ENCODE assay signal across 32 cellular contexts in the genomic region with DNA sequence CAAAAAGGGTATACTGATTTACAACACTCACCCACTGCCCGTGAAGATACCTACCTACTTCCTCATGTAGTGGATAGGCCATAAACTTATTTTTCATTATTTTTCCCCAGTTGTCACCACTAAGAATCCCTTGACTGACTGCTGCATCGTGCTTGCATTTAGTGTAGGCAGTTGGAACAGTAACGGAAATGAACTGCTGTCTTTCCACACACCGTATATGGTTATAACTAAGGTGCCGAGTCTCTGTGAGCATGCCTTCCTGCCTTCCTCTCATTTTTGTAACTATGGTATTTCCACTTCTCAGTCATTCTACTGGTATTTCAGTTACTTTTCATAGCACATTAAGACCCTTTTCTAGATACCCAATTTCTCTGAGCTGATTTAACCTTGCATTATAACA. TPM values are rescaled to one million over a fixed set of nuclear protein-coding genes. Genes with fewer than 3 reads are reported as not detected.
"Had no signal": no experiment of that assay in that cellular context is flagged by ENCODE, and none has a peak within 500 bp of the region (broad histone marks: within the 10 kb centered on the region; RNA-seq: fewer than 3 reads in every experiment).

No MANE protein-coding gene starts in this region.

- H3K36me3 ChIP-seq: esophagus squamous epithelium, gastrocnemius medialis, heart right ventricle, left lung, lower lobe of right lung had no signal

- H3K4me1 Mint-ChIP-seq: endodermal cell, mesothelial cell of epicardium, naive B cell had no signal

- DNase-seq: cortex of kidney; effector CD8-positive, alpha-beta T cell; effector memory CD8-positive, alpha-beta T cell; endodermal cell; erythroblast; esophagus squamous epithelium; foreskin fibroblast; foreskin melanocyte; gastrocnemius medialis; glutamatergic neuron; heart right ventricle; hippocampal formation; left cardiac atrium; left lung; left ventricle myocardium superior; lower lobe of right lung; mesenchymal stem cell; mucosa of descending colon; naive B cell had no signal

- ATAC-seq: effector memory CD8-positive, alpha-beta T cell; esophagus mucosa; gastrocnemius medialis; heart right ventricle; left cardiac atrium; left lung; left ventricle myocardium superior; lower lobe of right lung; mucosa of descending colon had no signal

- FAIRE-seq: colon, endometrium, islet of Langerhans, keratinocyte had no signal

- H3K36me3 Mint-ChIP-seq: mesothelial cell of epicardium had no signal

- H3K4me3 Mint-ChIP-seq: dendritic cell treated with granulocyte-macrophage colony-stimulating factor and Interleukin-4, amounts not matched to agents 40 ng/mL and 50 ng/mL, for 4 days; effector memory CD8-positive, alpha-beta T cell; endodermal cell; mesothelial cell of epicardium; naive B cell had no signal

- H3K27ac ChIP-seq: epithelial cell of prostate, esophagus squamous epithelium, gastrocnemius medialis, heart right ventricle, left lung, lower lobe of right lung had no signal

- H3K4me3 ChIP-seq: esophagus squamous epithelium, gastrocnemius medialis, heart right ventricle, left lung, lower lobe of right lung, mucosa of descending colon had no signal

- H3K27me3 ChIP-seq: gastrocnemius medialis, left lung had no signal

- H3K9me3 Mint-ChIP-seq: dendritic cell treated with granulocyte-macrophage colony-stimulating factor and Interleukin-4, amounts not matched to agents 40 ng/mL and 50 ng/mL, for 4 days; effector memory CD8-positive, alpha-beta T cell; endodermal cell had no signal

- H3K9me3 ChIP-seq: esophagus squamous epithelium, gastrocnemius medialis, heart right ventricle, left lung, lower lobe of right lung, mucosa of descending colon had no signal

- H3K27ac Mint-ChIP-seq: dendritic cell treated with granulocyte-macrophage colony-stimulating factor and Interleukin-4, amounts not matched to agents 40 ng/mL and 50 ng/mL, for 4 days; effector memory CD8-positive, alpha-beta T cell; endodermal cell; mesothelial cell of epicardium; naive B cell had no signal

- H3K4me1 ChIP-seq: esophagus squamous epithelium, gastrocnemius medialis, heart right ventricle, left lung, lower lobe of right lung had no signal

- H3K27me3 Mint-ChIP-seq: dendritic cell treated with granulocyte-macrophage colony-stimulating factor and Interleukin-4, amounts not matched to agents 40 ng/mL and 50 ng/mL, for 4 days had no signal

RNA-seq across cellular contexts. Expression of a gene that starts 36.4 kb away (rescaled TPM):
- total RNA-seq: dermis microvascular lymphatic vessel endothelial cell, glomerular endothelial cell, left ventricle myocardium superior, lung microvascular endothelial cell, mesenteric fat pad, myocyte had no signal
